Comparison of ENCODE assay signal across 8 cellular contexts in the genomic region with DNA sequence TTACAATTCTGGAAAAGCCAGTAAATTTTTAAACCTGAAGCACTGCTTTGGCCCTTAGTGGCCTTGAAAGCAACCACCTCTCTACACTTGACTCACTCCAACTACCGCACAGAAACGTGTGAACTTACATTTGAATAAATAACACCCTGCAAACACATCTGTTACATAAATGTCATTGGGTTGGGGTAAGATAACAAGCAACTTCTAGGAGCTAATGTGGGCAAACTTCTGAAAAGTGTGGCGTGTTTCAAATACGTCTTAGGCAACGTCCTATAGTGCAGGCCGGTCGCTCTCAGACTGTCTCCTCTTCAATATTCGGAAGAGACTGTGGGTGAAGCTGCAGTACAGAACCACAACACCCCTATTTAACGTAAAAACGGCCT. TPM values are rescaled to one million over a fixed set of nuclear protein-coding genes. Genes with fewer than 3 reads are reported as not detected.
A peak's percentile ranks its signal among the peaks of the same experiment; 100 is the strongest.
DNase-seq lines count a peak whose midpoint lies in the region; ATAC-seq and TF ChIP-seq lines count a peak whose summit lies in the region.

No MANE protein-coding gene starts in this region.

- no peaks in the 10 kb centered on the region; the same call in 1 of the 2 replicates for H3K36me3 ChIP-seq in KMS-11 (ENCODE audit: insufficient read depth)
- peaks cover 14% of the 10 kb centered on the region for H3K36me3 ChIP-seq in brain microvascular endothelial cell (replicated peaks)
- peaks cover 9 to 16% (median 15%) of the 10 kb centered on the region in 5 donors for H3K36me3 ChIP-seq in subcutaneous abdominal adipose tissue (ENCODE audit: control insufficient read depth in 5 of 5, insufficient read depth in 5 of 5, low read length in 5 of 5)

- H3K9me3 ChIP-seq in subcutaneous abdominal adipose tissue (ENCODE audit: control insufficient read depth in 5 of 5, low read length in 5 of 5), result no peaks in the 10 kb centered on the region

- H3K27me3 ChIP-seq in KMS-11 (ENCODE audit: insufficient read depth, low read depth) (no peaks in the 10 kb centered on the region), brain microvascular endothelial cell (replicated peaks) (no peaks in the 10 kb centered on the region), subcutaneous abdominal adipose tissue (ENCODE audit: control insufficient read depth in 5 of 5, insufficient read depth in 4 of 5, low read length in 5 of 5) (no peaks in the 10 kb centered on the region)

- peak overlapping the region; percentile 73 for H3K9ac ChIP-seq in KMS-11
- peak overlapping the region; percentile 90 to 99 (median 95) for H3K9ac ChIP-seq in subcutaneous abdominal adipose tissue (ENCODE audit: low read length in 5 of 5)

- H3K27ac ChIP-seq in KMS-11 (peak overlapping the region; percentile 53), brain microvascular endothelial cell (peak overlapping the region; percentile 52), subcutaneous abdominal adipose tissue (ENCODE audit: low read depth, low read length) (peak overlapping the region; percentile 83)

- ATAC-seq in GM21717 (IDR thresholded peaks at IDR 0.05; ENCODE audit: unreplicated experiment), result peak; percentile 34
- ATAC-seq in left colon, result peak; percentile 49

- H3K4me1 ChIP-seq in KMS-11 (ENCODE audit: low read depth, poor library complexity, severe bottlenecking) (peaks cover 24% of the 10 kb centered on the region), subcutaneous abdominal adipose tissue (ENCODE audit: control insufficient read depth in 5 of 5, insufficient read depth in 5 of 5, low read length in 5 of 5) (peaks cover 6 to 30% (median 23%) of the 10 kb centered on the region in 5 donors)

- H4K20me1 ChIP-seq in KMS-11 (ENCODE audit: insufficient read depth), result no peaks in the 10 kb centered on the region

- no peak for TF ChIP-seq CTCF in KMS-11 (conservative IDR thresholded peaks at IDR 0.05; ENCODE audit: low read depth, low read length)
- no peak for TF ChIP-seq CTCF in brain microvascular endothelial cell (IDR thresholded peaks at IDR 0.05; ENCODE audit: low read depth, low read length, missing control alignments)

- DNase-seq in NCI-H1092 treated with DMSO at 0.1 percent for 48 hours (lab: John Stamatoyannopoulos, UW), result peak; percentile 51
- DNase-seq in NCI-H1092 (lab: John Stamatoyannopoulos, UW), result no peak
- DNase-seq in brain microvascular endothelial cell, result no peak
- DNase-seq in left colon, result peak in 1 of 2 donors; percentile 21
- no peak for DNase-seq in GF-D8 (lab: John Stamatoyannopoulos, UW)

- in situ Hi-C loops in brain microvascular endothelial cell (cut with HindIII; ENCODE audit: low pct_ligation_motif_present, low sequenced_read_pairs), result no loop called here

- H2AFZ ChIP-seq in KMS-11 (ENCODE audit: low read depth), result peak overlapping the region; percentile 88

- H3K4me3 ChIP-seq in KMS-11 (IDR thresholded peaks at IDR 0.05; ENCODE audit: insufficient read depth, low read depth, low read length) (no peak overlapping the region), brain microvascular endothelial cell (ENCODE audit: low read depth, low read length) (peak overlapping the region; percentile 71), subcutaneous abdominal adipose tissue (ENCODE audit: low read depth in 1 of 5, low read length in 5 of 5) (peak overlapping the region; percentile 84 to 100 (median 97))

- intact Hi-C loops in left colon (cut with DNase I, micrococcal nuclease), result no loop called here

- H3K79me2 ChIP-seq in KMS-11 (ENCODE audit: insufficient read depth, low read depth), result peaks cover 31% of the 10 kb centered on the region

- peak overlapping the region; percentile 55 for H3K4me2 ChIP-seq in KMS-11

RNA-seq across cellular contexts. Expression of a gene that starts 0.5 kb away (rescaled TPM):
- total RNA-seq in left colon, result 10 to 100 TPM; 17.0 to 19.0 TPM
